In genomic region chr16:57462209-57462977, GRCh38 we compare ENCODE assay signal across 8 cellular contexts. TPM values are rescaled to one million over a fixed set of nuclear protein-coding genes. Genes with fewer than 3 reads are reported as not detected.
DNase-seq lines count a peak whose midpoint lies in the region; ATAC-seq and TF ChIP-seq lines count a peak whose summit lies in the region.

Gene POLR2C, plus strand, starts transcription at chr16:57462679. Its CDS starts 46 bp downstream, at chr16:57462725.

- H3K4me3 ChIP-seq in AG10803 (ENCODE audit: low read length) = peak within 1 kb of the TSS; percentile 92

- TF ChIP-seq CTCF in AG10803 (conservative IDR thresholded peaks at IDR 0.05; ENCODE audit: low read length) = peak; percentile 82
- TF ChIP-seq CTCF in chondrocyte (IDR thresholded peaks at IDR 0.05) = peak; percentile 96

- H3K36me3 Mint-ChIP-seq in chondrocyte (ENCODE audit: low read depth) = peaks cover 15% of the 10 kb centered on the region

- peak within 1 kb of the TSS; percentile 71 for H3K27ac ChIP-seq in layer of hippocampus (ENCODE audit: low read depth, low read length)

- ATAC-seq in GM18907 (IDR thresholded peaks at IDR 0.05; ENCODE audit: unreplicated experiment) (peak; percentile 84), HG03159 (IDR thresholded peaks at IDR 0.05; ENCODE audit: unreplicated experiment) (peak; percentile 84)

- peak within 1 kb of the TSS; percentile 99 for H3K27ac Mint-ChIP-seq in chondrocyte (ENCODE audit: unreplicated experiment)

- H3K9me3 Mint-ChIP-seq in chondrocyte (ENCODE audit: low read depth) = no peaks in the 10 kb centered on the region

- no peaks in the 10 kb centered on the region for H3K27me3 ChIP-seq in layer of hippocampus (ENCODE audit: control insufficient read depth, insufficient read depth, low read length)

- H3K4me1 Mint-ChIP-seq in chondrocyte (ENCODE audit: low read depth) = peaks cover 25% of the 10 kb centered on the region

- no peaks in the 10 kb centered on the region for H3K27me3 Mint-ChIP-seq in chondrocyte (ENCODE audit: low read depth)

- peak; percentile 86 for DNase-seq in AG10803 (ENCODE audit: low read depth)
- peak; percentile 31 for DNase-seq in NCI-H446 treated with DMSO at 0.1 percent for 48 hours (lab: John Stamatoyannopoulos, UW)
- DNase-seq in activated CD4-positive, alpha-beta T cell treated with anti-CD3 and anti-CD28 coated beads for 24 hours (ENCODE audit: low read depth in 2 of 2) = peak; percentile 92 to 93
- DNase-seq in chondrocyte (ENCODE audit: low spot score) = no peak
- peak; percentile 92 to 94 for DNase-seq in stimulated activated CD4-positive, alpha-beta T cell treated with anti-CD3 and anti-CD28 coated beads, Interleukin-1b, Interleukin-23, amount 100 ng/mL, for 4 hours (ENCODE audit: low read depth in 2 of 2)

- H3K4me3 Mint-ChIP-seq in chondrocyte (ENCODE audit: unreplicated experiment) = peak within 1 kb of the TSS; percentile 100

RNA-seq across cellular contexts. Expression of gene POLR2C, which starts in this region (rescaled TPM):
- total RNA-seq in chondrocyte = 38.6 to 53.0 TPM (median 44.8 TPM) in 3 replicates
